ENCODE assay signal across 11 cellular contexts in the genomic region with DNA sequence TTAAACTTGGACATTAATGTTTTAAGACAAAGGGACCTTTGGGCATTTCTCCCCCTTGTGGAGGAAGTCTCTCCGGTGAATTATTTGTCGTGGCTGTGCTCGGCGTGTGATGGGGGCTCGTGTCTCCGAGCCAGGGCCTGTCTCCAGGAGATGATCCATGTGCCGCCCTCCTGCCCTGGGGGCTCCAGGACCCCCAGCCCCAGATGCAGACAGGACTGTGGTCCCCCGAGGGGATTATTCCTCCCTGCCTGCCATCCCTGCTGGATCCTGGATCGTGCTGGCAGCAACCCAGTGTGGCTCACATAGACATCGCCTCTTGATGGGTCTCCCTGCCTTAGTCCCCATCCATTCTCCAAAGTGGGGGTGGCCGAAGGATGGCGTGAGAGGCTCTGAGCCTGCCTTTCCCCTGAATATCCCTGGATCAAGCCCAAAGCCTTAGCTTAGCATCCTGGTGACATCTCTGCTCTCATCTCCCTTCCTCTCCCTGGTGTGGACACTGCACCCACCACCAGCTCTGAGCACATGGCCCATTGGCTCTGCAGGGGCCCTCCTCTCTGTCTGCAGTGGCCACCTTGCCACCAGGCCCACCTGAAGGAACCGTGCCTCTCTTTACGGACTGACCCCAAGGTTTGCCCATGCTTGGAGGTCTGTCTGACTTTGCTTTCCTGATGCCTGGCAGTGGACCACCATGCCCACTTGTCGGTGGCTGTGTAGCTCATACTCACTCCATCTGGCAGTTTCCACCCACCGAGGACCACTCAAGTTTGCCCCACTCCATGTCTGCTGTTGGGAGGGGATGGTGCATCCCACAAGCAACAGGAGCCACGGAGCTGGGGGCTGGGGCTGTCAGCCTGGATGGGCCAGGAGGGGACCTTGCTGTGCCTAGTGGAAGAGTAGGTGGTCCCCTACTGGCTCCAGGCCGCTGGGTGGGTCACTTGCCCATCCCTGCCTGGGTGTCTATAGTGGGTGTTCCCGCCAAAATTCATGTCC. TPM values are rescaled to one million over a fixed set of nuclear protein-coding genes. Genes with fewer than 3 reads are reported as not detected.
A peak's percentile ranks its signal among the peaks of the same experiment; 100 is the strongest.
DNase-seq lines count a peak whose midpoint lies in the region; ATAC-seq and TF ChIP-seq lines count a peak whose summit lies in the region.
"Had no signal": no experiment of that assay in that cellular context is flagged by ENCODE, and none has a peak within 500 bp of the region (broad histone marks: within the 10 kb centered on the region; RNA-seq: fewer than 3 reads in every experiment).

No MANE protein-coding gene starts in this region.

- H3K4me3 Mint-ChIP-seq in neural crest cell = no peak overlapping the region
- H3K4me3 Mint-ChIP-seq: memory B cell, T-cell had no signal

- no peak for ATAC-seq in GM19452 (IDR thresholded peaks at IDR 0.05; ENCODE audit: unreplicated experiment)
- no peak for ATAC-seq in GM18502 (IDR thresholded peaks at IDR 0.05; ENCODE audit: poor library complexity, unreplicated experiment)
- ATAC-seq: T-cell had no signal

- H3K9me3 Mint-ChIP-seq in neural crest cell = peaks cover 6% of the 10 kb centered on the region

- H3K4me1 Mint-ChIP-seq in neural crest cell = peaks cover 19% of the 10 kb centered on the region

- H3K36me3 Mint-ChIP-seq in neural crest cell (ENCODE audit: low read depth) = peaks cover 2% of the 10 kb centered on the region

- no peak overlapping the region for H3K27ac Mint-ChIP-seq in neural crest cell (ENCODE audit: unreplicated experiment)
- H3K27ac Mint-ChIP-seq: T-cell had no signal

- TF ChIP-seq CTCF in neural crest cell (conservative IDR thresholded peaks at IDR 0.05) = peak; percentile 55

- DNase-seq in Ammon's horn (ENCODE audit: low spot score) = peak; percentile 12
- peak; percentile 80 for DNase-seq in HuH-7 (ENCODE audit: low spot score)
- DNase-seq in dermis blood vessel endothelial cell = peak; percentile 10
- no peak for DNase-seq in neural crest cell (ENCODE audit: low read depth, low spot score)
- DNase-seq in NCI-H2107 (lab: John Stamatoyannopoulos, UW) = no peak
- no peak for DNase-seq in EL

- H3K27me3 Mint-ChIP-seq in neural crest cell (ENCODE audit: low read depth) = peaks cover 3% of the 10 kb centered on the region

RNA-seq across cellular contexts. Expression of a gene that starts 56.7 kb away (rescaled TPM):
- total RNA-seq in dermis blood vessel endothelial cell (0.09 and 0.17 TPM in 2 replicates), neural crest cell (1.1 and 1.4 TPM in 2 replicates)
- total RNA-seq: right lobe of liver had no signal

Comparison
In these comparisons a context has a peak if more than half of its experiments do, and no peak if none do; other contexts are left out.
1. DNase-seq: peak in Ammon's horn (single experiment), HuH-7 (single experiment) and dermis blood vessel endothelial cell (single experiment); none in neural crest cell (single experiment), NCI-H2107 (single experiment) and EL (single experiment).